In the genomic region with DNA sequence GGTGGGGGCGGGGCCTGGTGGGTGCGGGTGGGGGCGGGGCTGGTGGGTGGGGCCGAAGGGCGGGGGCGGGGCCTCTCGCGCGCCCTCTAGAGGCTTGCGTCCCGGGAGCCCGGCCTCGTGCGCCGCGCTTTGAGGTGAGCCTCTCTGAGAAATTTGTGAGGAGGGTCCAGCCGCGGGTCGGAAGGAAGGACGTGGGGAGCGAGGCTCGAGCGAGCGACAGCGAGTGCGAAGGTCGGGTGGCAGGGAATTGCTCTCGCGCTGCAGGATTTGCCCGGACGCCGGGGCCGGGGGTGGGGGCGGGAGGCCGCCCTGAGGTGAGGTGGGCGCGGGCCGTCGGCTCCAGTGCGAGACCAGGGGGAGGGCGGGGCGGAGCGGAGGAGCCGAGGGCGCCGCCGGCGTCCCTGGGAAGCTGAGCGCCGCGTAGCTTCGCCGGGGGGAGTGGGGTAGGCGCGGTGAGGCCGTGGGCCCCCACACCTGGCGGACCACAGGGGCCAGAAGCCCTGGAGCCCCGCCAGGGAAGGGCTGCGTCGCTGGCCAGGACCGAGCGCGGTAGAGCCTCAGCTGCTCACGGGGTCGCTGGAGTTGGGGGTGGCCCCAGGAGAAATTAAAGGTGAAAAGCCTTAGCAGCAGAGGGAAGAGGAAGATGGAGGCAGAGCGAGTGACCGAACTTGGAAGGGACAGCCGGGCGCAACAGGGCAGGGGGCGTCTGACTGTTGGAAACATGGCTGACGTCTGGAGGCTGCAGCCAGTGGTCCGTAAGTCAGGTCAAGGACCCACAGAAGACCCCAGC, we compare ENCODE assay signal across 8 cellular contexts. TPM values are rescaled to one million over a fixed set of nuclear protein-coding genes. Genes with fewer than 3 reads are reported as not detected.
DNase-seq lines count a peak whose midpoint lies in the region; TF ChIP-seq lines count a peak whose summit lies in the region.

No MANE protein-coding gene starts in this region.

- peak overlapping the region; percentile 86 for H2AFZ ChIP-seq in hepatocyte

- H3K9ac ChIP-seq in skeletal muscle satellite cell (ENCODE audit: low read depth, low read length), result peak overlapping the region; percentile 63

- WGBS in hepatocyte (ENCODE audit: low lambda C conversion rate, missing lambda C conversion rate), result 21% methylated on average over 20 of the region's 72 CpGs

- H3K9me3 ChIP-seq in HEK293 (ENCODE audit: control insufficient read depth, insufficient read depth, low read depth, low read length) (no peaks in the 10 kb centered on the region), hepatocyte (ENCODE audit: low read depth) (no peaks in the 10 kb centered on the region), skeletal muscle satellite cell (replicated peaks; ENCODE audit: low read length) (no peaks in the 10 kb centered on the region)

- H3K4me3 Mint-ChIP-seq in activated CD4-positive, alpha-beta T cell treated with anti-CD3 and anti-CD28 coated beads, Interleukin-2, amount 10 ng/mL, durations not matched to agents 24 days and 14 days, result peak overlapping the region; percentile 94
- peak overlapping the region; percentile 98 for H3K4me3 Mint-ChIP-seq in activated T-helper 2 cell treated with anti-CD3 and anti-CD28 coated beads, Interferon-gamma antibody, Interleukin-2, Interleukin-4, amounts not matched to agents 10 μg/mL and 5 μg/mL and 100 μg/mL, durations not matched to agents 14 hours and 24 hours and 36 hours (ENCODE audit: low read depth)

- H3K27me3 ChIP-seq in hepatocyte, result no peaks in the 10 kb centered on the region
- no peaks in the 10 kb centered on the region for H3K27me3 ChIP-seq in skeletal muscle satellite cell (ENCODE audit: control insufficient read depth, insufficient read depth, low read length)

- H3K4me3 ChIP-seq in HEK293 (ENCODE audit: low read depth, low read length) (peak overlapping the region; percentile 50), hepatocyte (peak overlapping the region; percentile 47), skeletal muscle satellite cell (ENCODE audit: low read length) (peak overlapping the region; percentile 75)

- no peak for DNase-seq in activated CD4-positive, alpha-beta T cell treated with anti-CD3 and anti-CD28 coated beads, Interleukin-2, amount 10 ng/mL, durations not matched to agents 24 days and 14 days
- no peak for DNase-seq in activated CD4-positive, alpha-beta T cell treated with anti-CD3 and anti-CD28 coated beads for 4 hours
- DNase-seq in NCI-H1417 (lab: John Stamatoyannopoulos, UW) (peak; percentile 69 to 94 (median 92)), hepatocyte (ENCODE audit: low spot score) (peak; percentile 75), NCI-H446 treated with DMSO at 0.1 percent for 48 hours (lab: John Stamatoyannopoulos, UW) (no peak)
- DNase-seq in activated T-helper 2 cell treated with anti-CD3 and anti-CD28 coated beads, Interferon-gamma antibody, Interleukin-2, Interleukin-4, amounts not matched to agents 10 μg/mL and 5 μg/mL and 100 μg/mL, durations not matched to agents 14 hours and 24 hours and 36 hours (ENCODE audit: low spot score), result no peak

- POLR2A ChIA-PET in HEK293 (lab: Yijun Ruan, JAX), result interaction anchor here (0.9 to 1.3 kb wide), 5 partner anchors 12 to 248 kb away, joined by 3 to 4 read pairs (median 3); partner anchors contain the start of genes COL6A1 and YBEY

- CTCF ChIA-PET in HEK293 (lab: Yijun Ruan, JAX), result interaction anchor here (0.5 to 1.0 kb wide), 5 partner anchors 20 to 87 kb away, joined by 3 to 5 read pairs (median 3); partner anchors contain the start of genes MCM3AP and YBEY

- H3K79me2 ChIP-seq in hepatocyte, result peaks cover 56% of the 10 kb centered on the region

- no peaks in the 10 kb centered on the region for H3K9me2 ChIP-seq in hepatocyte (replicated peaks; ENCODE audit: insufficient read depth)

- H3K36me3 ChIP-seq in HEK293 (ENCODE audit: control insufficient read depth in 2 of 2, insufficient read depth in 1 of 2, low read length in 2 of 2) (peaks cover 14 to 41% of the 10 kb centered on the region in 2 experiments), hepatocyte (replicated peaks; ENCODE audit: insufficient read depth, low read depth) (no peaks in the 10 kb centered on the region), skeletal muscle satellite cell (ENCODE audit: insufficient read depth, low read length) (peaks cover 25% of the 10 kb centered on the region)

- H3K27ac ChIP-seq in HEK293 (ENCODE audit: extremely low read depth, low read depth, low read length) (peak overlapping the region; percentile 27; the same call in 1 of the 2 replicates), hepatocyte (peak overlapping the region; percentile 91)

- H3K9me3 Mint-ChIP-seq in activated CD4-positive, alpha-beta T cell treated with anti-CD3 and anti-CD28 coated beads, Interleukin-2, amount 10 ng/mL, durations not matched to agents 24 days and 14 days, result peaks cover 8% of the 10 kb centered on the region
- H3K9me3 Mint-ChIP-seq in activated T-helper 2 cell treated with anti-CD3 and anti-CD28 coated beads, Interferon-gamma antibody, Interleukin-2, Interleukin-4, amounts not matched to agents 10 μg/mL and 5 μg/mL and 100 μg/mL, durations not matched to agents 14 hours and 24 hours and 36 hours, result no peaks in the 10 kb centered on the region

- H3K4me1 Mint-ChIP-seq in activated CD4-positive, alpha-beta T cell treated with anti-CD3 and anti-CD28 coated beads, Interleukin-2, amount 10 ng/mL, durations not matched to agents 24 days and 14 days, result peaks cover 60% of the 10 kb centered on the region
- H3K4me1 Mint-ChIP-seq in activated T-helper 2 cell treated with anti-CD3 and anti-CD28 coated beads, Interferon-gamma antibody, Interleukin-2, Interleukin-4, amounts not matched to agents 10 μg/mL and 5 μg/mL and 100 μg/mL, durations not matched to agents 14 hours and 24 hours and 36 hours (ENCODE audit: low read depth), result peaks cover 60% of the 10 kb centered on the region

- H3K4me1 ChIP-seq in HEK293 (ENCODE audit: control insufficient read depth, insufficient read depth, low read length) (peaks cover 8% of the 10 kb centered on the region; the same call in 1 of the 2 replicates), hepatocyte (ENCODE audit: insufficient read depth) (peaks cover 13% of the 10 kb centered on the region), skeletal muscle satellite cell (ENCODE audit: control insufficient read depth, insufficient read depth, low read length) (peaks cover 29% of the 10 kb centered on the region)

- TF ChIP-seq CTCF in HEK293 (tag by site-specific recombination; IDR thresholded peaks at IDR 0.05) (peak; percentile 75), hepatocyte (IDR thresholded peaks at IDR 0.05; ENCODE audit: poor library complexity) (peak; percentile 66)

- H3K4me2 ChIP-seq in hepatocyte (peak overlapping the region; percentile 94), skeletal muscle satellite cell (ENCODE audit: low read length) (peak overlapping the region; percentile 84)

- no peaks in the 10 kb centered on the region for H3K27me3 Mint-ChIP-seq in activated CD4-positive, alpha-beta T cell treated with anti-CD3 and anti-CD28 coated beads, Interleukin-2, amount 10 ng/mL, durations not matched to agents 24 days and 14 days
- no peaks in the 10 kb centered on the region for H3K27me3 Mint-ChIP-seq in activated T-helper 2 cell treated with anti-CD3 and anti-CD28 coated beads, Interferon-gamma antibody, Interleukin-2, Interleukin-4, amounts not matched to agents 10 μg/mL and 5 μg/mL and 100 μg/mL, durations not matched to agents 14 hours and 24 hours and 36 hours (ENCODE audit: low read depth)

- intact Hi-C loops in activated CD4-positive, alpha-beta T cell treated with anti-CD3 and anti-CD28 coated beads, Interleukin-2, amount 10 ng/mL, durations not matched to agents 24 days and 14 days (cut with micrococcal nuclease), result loop anchor here (2.0 to 5.0 kb wide), 3 partner anchors 23 to 257 kb away; no protein-coding TSS in a partner anchor
- intact Hi-C loops in activated T-helper 2 cell treated with anti-CD3 and anti-CD28 coated beads, Interferon-gamma antibody, Interleukin-2, Interleukin-4, amounts not matched to agents 10 μg/mL and 5 μg/mL and 100 μg/mL, durations not matched to agents 14 hours and 24 hours and 36 hours (cut with micrococcal nuclease), result loop anchor here (1.0 to 5.0 kb wide), 5 partner anchors 42 to 257 kb away; partner anchors contain the start of genes PCNT and YBEY

- peaks cover 47% of the 10 kb centered on the region for H3K36me3 Mint-ChIP-seq in activated CD4-positive, alpha-beta T cell treated with anti-CD3 and anti-CD28 coated beads, Interleukin-2, amount 10 ng/mL, durations not matched to agents 24 days and 14 days (ENCODE audit: low read depth)
- H3K36me3 Mint-ChIP-seq in activated T-helper 2 cell treated with anti-CD3 and anti-CD28 coated beads, Interferon-gamma antibody, Interleukin-2, Interleukin-4, amounts not matched to agents 10 μg/mL and 5 μg/mL and 100 μg/mL, durations not matched to agents 14 hours and 24 hours and 36 hours (ENCODE audit: low read depth), result peaks cover 57% of the 10 kb centered on the region

- peak overlapping the region; percentile 100 for H3K27ac Mint-ChIP-seq in activated CD4-positive, alpha-beta T cell treated with anti-CD3 and anti-CD28 coated beads, Interleukin-2, amount 10 ng/mL, durations not matched to agents 24 days and 14 days
- H3K27ac Mint-ChIP-seq in activated T-helper 2 cell treated with anti-CD3 and anti-CD28 coated beads, Interferon-gamma antibody, Interleukin-2, Interleukin-4, amounts not matched to agents 10 μg/mL and 5 μg/mL and 100 μg/mL, durations not matched to agents 14 hours and 24 hours and 36 hours, result peak overlapping the region; percentile 99

- H4K20me1 ChIP-seq in hepatocyte (ENCODE audit: insufficient read depth, poor library complexity, severe bottlenecking), result peaks cover 33% of the 10 kb centered on the region

RNA-seq across cellular contexts. Expression of gene LSS, which starts 0.8 kb away (rescaled TPM):
- total RNA-seq in activated CD4-positive, alpha-beta T cell treated with anti-CD3 and anti-CD28 coated beads, Interleukin-2, amount 10 ng/mL, durations not matched to agents 24 days and 14 days, result 19.7 and 23.1 TPM in 2 replicates
- total RNA-seq in activated T-helper 2 cell treated with anti-CD3 and anti-CD28 coated beads, Interferon-gamma antibody, Interleukin-2, Interleukin-4, amounts not matched to agents 10 μg/mL and 5 μg/mL and 100 μg/mL, durations not matched to agents 14 hours and 24 hours and 36 hours, result 28.5 and 30.5 TPM in 2 replicates
- 122 and 146 TPM in 2 replicates for total RNA-seq in hepatocyte
- polyA plus RNA-seq in hepatocyte, result 131 TPM in 2 replicates
- 74.5 and 79.7 TPM in 2 replicates for total RNA-seq in skeletal muscle satellite cell (2012; rRNA removed)

RNA-seq across cellular contexts. Expression of gene SPATC1L, which starts 45.1 kb away (rescaled TPM):
- total RNA-seq in activated CD4-positive, alpha-beta T cell treated with anti-CD3 and anti-CD28 coated beads, Interleukin-2, amount 10 ng/mL, durations not matched to agents 24 days and 14 days, result 10.8 and 12.0 TPM in 2 replicates
- total RNA-seq in activated T-helper 2 cell treated with anti-CD3 and anti-CD28 coated beads, Interferon-gamma antibody, Interleukin-2, Interleukin-4, amounts not matched to agents 10 μg/mL and 5 μg/mL and 100 μg/mL, durations not matched to agents 14 hours and 24 hours and 36 hours, result 13.9 and 14.7 TPM in 2 replicates
- 8.3 and 10.1 TPM in 2 replicates for total RNA-seq in hepatocyte
- polyA plus RNA-seq in hepatocyte, result 24.2 and 29.9 TPM in 2 replicates
- total RNA-seq in skeletal muscle satellite cell (2012; rRNA removed), result 8.3 and 13.9 TPM in 2 replicates

RNA-seq across cellular contexts. Expression of gene MCM3AP, which starts 56.1 kb away (rescaled TPM):
- total RNA-seq in activated CD4-positive, alpha-beta T cell treated with anti-CD3 and anti-CD28 coated beads, Interleukin-2, amount 10 ng/mL, durations not matched to agents 24 days and 14 days, result 129 and 138 TPM in 2 replicates
- total RNA-seq in activated T-helper 2 cell treated with anti-CD3 and anti-CD28 coated beads, Interferon-gamma antibody, Interleukin-2, Interleukin-4, amounts not matched to agents 10 μg/mL and 5 μg/mL and 100 μg/mL, durations not matched to agents 14 hours and 24 hours and 36 hours, result 123 and 138 TPM in 2 replicates
- 52.5 and 64.8 TPM in 2 replicates for total RNA-seq in hepatocyte
- polyA plus RNA-seq in hepatocyte, result 29.1 and 35.4 TPM in 2 replicates
- 57.8 and 107 TPM in 2 replicates for total RNA-seq in skeletal muscle satellite cell (2012; rRNA removed)

RNA-seq across cellular contexts. Expression of gene YBEY, which starts 56.8 kb away (rescaled TPM):
- total RNA-seq in activated CD4-positive, alpha-beta T cell treated with anti-CD3 and anti-CD28 coated beads, Interleukin-2, amount 10 ng/mL, durations not matched to agents 24 days and 14 days, result 16.2 and 18.2 TPM in 2 replicates
- 14.4 and 15.3 TPM in 2 replicates for total RNA-seq in activated T-helper 2 cell treated with anti-CD3 and anti-CD28 coated beads, Interferon-gamma antibody, Interleukin-2, Interleukin-4, amounts not matched to agents 10 μg/mL and 5 μg/mL and 100 μg/mL, durations not matched to agents 14 hours and 24 hours and 36 hours
- 21.8 and 25.4 TPM in 2 replicates for total RNA-seq in hepatocyte
- 13.9 and 19.9 TPM in 2 replicates for polyA plus RNA-seq in hepatocyte
- total RNA-seq in skeletal muscle satellite cell (2012; rRNA removed), result 17.2 and 19.0 TPM in 2 replicates

Comparison
In these comparisons a context has a peak if more than half of its experiments do, and no peak if none do; other contexts are left out.
1. DNase-seq: peak in NCI-H1417 (3 of 3) and hepatocyte (single experiment); none in activated CD4-positive, alpha-beta T cell treated with anti-CD3 and anti-CD28 coated beads, Interleukin-2, amount 10 ng/mL, durations not matched to agents 24 days and 14 days (single experiment), activated CD4-positive, alpha-beta T cell treated with anti-CD3 and anti-CD28 coated beads for 4 hours (0 of 2), activated T-helper 2 cell treated with anti-CD3 and anti-CD28 coated beads, Interferon-gamma antibody, Interleukin-2, Interleukin-4, amounts not matched to agents 10 μg/mL and 5 μg/mL and 100 μg/mL, durations not matched to agents 14 hours and 24 hours and 36 hours (single experiment) and NCI-H446 treated with DMSO at 0.1 percent for 48 hours (single experiment).
2. Peak in every context shown above with its lines, with median percentiles within 50 percentile points of each other: H3K4me3 ChIP-seq.